21 cellular contexts compared by ENCODE assay signal in genomic region chr2:12821656-12822055, GRCh38.
"Had no signal": no experiment of that assay in that cellular context is flagged by ENCODE, and none has a peak within 500 bp of the region (broad histone marks: within the 10 kb centered on the region; RNA-seq: fewer than 3 reads in every experiment).

No MANE protein-coding gene starts in this region.

- H3K36me3 ChIP-seq: lower lobe of right lung, SJCRH30, spleen, thoracic aorta, upper lobe of left lung had no signal

- H3K9me3 Mint-ChIP-seq: endodermal cell; mesothelial cell of epicardium; natural killer cell treated with Interleukin-12 subunit alpha and Interleukin-12 subunit beta and Interleukin-15 and Interleukin-18, amount 100 ng/mL, for 72 hours had no signal

- H3K36me3 Mint-ChIP-seq: activated naive CD4-positive, alpha-beta T cell treated with anti-CD3 and anti-CD28 coated beads, Interleukin-2, amount 10 ng/mL, durations not matched to agents 7 days and 5 days; mesothelial cell of epicardium; natural killer cell treated with Interleukin-12 subunit alpha and Interleukin-12 subunit beta and Interleukin-15 and Interleukin-18, amount 100 ng/mL, for 72 hours had no signal

- H3K27me3 ChIP-seq: SJCRH30, spleen, upper lobe of left lung had no signal

- DNase-seq: activated CD8-positive, alpha-beta memory T cell treated with anti-CD3 and anti-CD28 coated beads for 24 hours; activated CD8-positive, alpha-beta memory T cell treated with anti-CD3 and anti-CD28 coated beads, Interleukin-2, amount 50 U/mL, for 48 hours; activated effector memory CD4-positive, alpha-beta T cell treated with Interleukin-2 at 50 U/mL for 16 hours; activated naive CD4-positive, alpha-beta T cell treated with anti-CD3 and anti-CD28 coated beads, Interleukin-2, amount 10 ng/mL, durations not matched to agents 7 days and 5 days; dorsolateral prefrontal cortex; endodermal cell; foreskin melanocyte; glutamatergic neuron; hippocampal formation; left colon; lower lobe of right lung; SJCRH30; spleen; upper lobe of left lung had no signal

- H3K4me1 ChIP-seq: parathyroid adenoma had no signal

- H3K4me3 Mint-ChIP-seq: activated naive CD4-positive, alpha-beta T cell treated with anti-CD3 and anti-CD28 coated beads, Interleukin-2, amount 10 ng/mL, durations not matched to agents 7 days and 5 days; endodermal cell; mesothelial cell of epicardium; natural killer cell treated with Interleukin-12 subunit alpha and Interleukin-12 subunit beta and Interleukin-15 and Interleukin-18, amount 100 ng/mL, for 72 hours had no signal

- H3K9ac ChIP-seq: parathyroid adenoma had no signal

- H3K9me3 ChIP-seq: lower lobe of right lung, SJCRH30, spleen, thoracic aorta, upper lobe of left lung had no signal

- ATAC-seq: left colon, lower lobe of right lung, sciatic nerve had no signal

- FAIRE-seq: colon, islet of Langerhans had no signal

- H3K27ac ChIP-seq: dorsolateral prefrontal cortex, lower lobe of right lung, parathyroid adenoma, SJCRH30, thoracic aorta, upper lobe of left lung had no signal

- H3K27ac Mint-ChIP-seq: activated naive CD4-positive, alpha-beta T cell treated with anti-CD3 and anti-CD28 coated beads, Interleukin-2, amount 10 ng/mL, durations not matched to agents 7 days and 5 days; endodermal cell; mesothelial cell of epicardium; natural killer cell treated with Interleukin-12 subunit alpha and Interleukin-12 subunit beta and Interleukin-15 and Interleukin-18, amount 100 ng/mL, for 72 hours had no signal

- H3K4me3 ChIP-seq: dorsolateral prefrontal cortex, lower lobe of right lung, SJCRH30, spleen, thoracic aorta, upper lobe of left lung had no signal

- H3K4me1 Mint-ChIP-seq: endodermal cell had no signal

- H3K79me2 ChIP-seq: parathyroid adenoma had no signal

- H2AFZ ChIP-seq: parathyroid adenoma had no signal
